1 cellular context compared by ENCODE assay signal in the genomic region with DNA sequence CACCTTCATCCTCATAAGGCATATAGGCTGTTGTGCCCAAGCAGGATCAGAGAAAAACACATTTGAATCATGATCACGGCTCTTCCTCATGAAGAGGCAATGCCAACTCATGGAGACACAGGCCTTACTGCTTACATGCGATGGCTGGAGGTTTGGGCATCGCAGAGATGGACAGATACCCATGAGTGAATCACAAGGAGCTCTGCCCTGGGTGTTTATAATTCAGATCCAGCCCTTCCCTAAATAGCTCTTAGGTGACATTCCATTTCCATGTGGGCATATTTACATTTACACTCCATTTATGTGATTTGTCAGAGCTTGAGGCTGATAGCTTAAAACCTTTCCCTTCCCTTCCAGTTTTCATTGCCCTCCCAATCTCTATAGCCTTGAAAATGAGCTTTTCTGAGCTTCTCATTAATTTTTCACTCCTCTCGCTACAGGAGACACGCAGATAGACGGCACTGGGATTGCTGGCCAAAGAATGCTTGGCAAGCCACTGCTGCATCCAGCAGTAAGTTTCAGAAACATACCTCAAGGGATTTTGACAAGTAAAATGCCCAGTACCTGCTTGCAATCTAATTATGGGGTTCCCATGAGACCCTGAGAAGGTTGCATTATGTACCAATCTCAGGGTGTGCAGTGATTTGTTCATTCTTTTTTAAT.
TF ChIP-seq lines count a peak whose summit lies in the region.

No MANE protein-coding gene starts in this region.

TF ChIP-seq in H1, 55 proteins besides CTCF, POLR2A, EP300 and RAD21 (continued from another document):
- TF ChIP-seq TAF1 (IDR thresholded peaks at IDR 0.05; ENCODE audit: low read depth, low read length) (no peak), RXRA (IDR thresholded peaks at IDR 0.05; ENCODE audit: insufficient read depth, low read depth, low read length) (no peak), SP2 (IDR thresholded peaks at IDR 0.05; ENCODE audit: low read length) (no peak), SIN3A (conservative IDR thresholded peaks at IDR 0.05 in 1 of 2, IDR thresholded peaks at IDR 0.05 in 1 of 2; ENCODE audit: low read depth in 1 of 2, low read length in 2 of 2) (no peak), PHF8 (conservative IDR thresholded peaks at IDR 0.05; ENCODE audit: low read depth, low read length) (no peak), RFX5 (IDR thresholded peaks at IDR 0.05; ENCODE audit: borderline replicate concordance, low read depth, low read length) (no peak), NRF1 (IDR thresholded peaks at IDR 0.05; ENCODE audit: low read depth, low read length) (no peak), GTF2F1 (IDR thresholded peaks at IDR 0.05; ENCODE audit: borderline replicate concordance, low read depth, low read length) (no peak)
